Comparison of ENCODE assay signal across 8 cellular contexts in genomic region chr2:11778923-11779757, GRCh38. TPM values are rescaled to one million over a fixed set of nuclear protein-coding genes. Genes with fewer than 3 reads are reported as not detected.
DNase-seq lines count a peak whose midpoint lies in the region; ATAC-seq and TF ChIP-seq lines count a peak whose summit lies in the region.

No MANE protein-coding gene starts in this region.

- no peaks in the 10 kb centered on the region for H3K9me3 Mint-ChIP-seq in nephron

- intact Hi-C loops in esophagus squamous epithelium (cut with DNase I), result loop anchor here (2.0 kb wide), 1 partner anchor 86 kb away; no protein-coding TSS in a partner anchor

- H3K9me2 ChIP-seq in OCI-LY1 (ENCODE audit: low read depth, low read length), result no peaks in the 10 kb centered on the region

- no peak overlapping the region for H3K4me3 ChIP-seq in OCI-LY1 (ENCODE audit: low read depth, low read length, poor library complexity, severe bottlenecking)
- H3K4me3 ChIP-seq in esophagus squamous epithelium, result peak overlapping the region in 2 of 4 donors; percentile 2 to 21

- H3K4me2 ChIP-seq in OCI-LY1 (ENCODE audit: low read length), result peak overlapping the region; percentile 30; the same call in 1 of the 2 replicates

- no peaks in the 10 kb centered on the region for H4K20me1 ChIP-seq in OCI-LY1 (ENCODE audit: insufficient read depth, low read length)

- H3K36me3 ChIP-seq in OCI-LY1 (ENCODE audit: insufficient read depth, low read length) (peaks cover 82% of the 10 kb centered on the region), esophagus squamous epithelium (peaks cover 0 to 77% (median 0%) of the 10 kb centered on the region in 3 donors)

- H3K27ac ChIP-seq in OCI-LY1 (ENCODE audit: low read depth, low read length, poor library complexity, severe bottlenecking) (no peak overlapping the region), esophagus squamous epithelium (peak overlapping the region in 1 of 4 donors; percentile 5)

- no peak for TF ChIP-seq POLR2A in esophagus squamous epithelium (IDR thresholded peaks at IDR 0.05)

- peak overlapping the region; percentile 12; the same call in 1 of the 2 replicates for H3K9ac ChIP-seq in OCI-LY1 (ENCODE audit: low read length)

- H3K27ac Mint-ChIP-seq in nephron, result no peak overlapping the region

- DNase-seq in Caki2 (ENCODE audit: low read depth) (peak; percentile 58), esophagus squamous epithelium (lab: John Stamatoyannopoulos, UW) (peak; percentile 4)
- peak; percentile 89 for DNase-seq in activated T-cell treated with anti-CD3 and anti-CD28 coated beads, Interleukin-2, amount 50 U/mL, for 1 hour
- DNase-seq in stimulated activated naive CD8-positive, alpha-beta T cell treated with anti-CD3 and anti-CD28 coated beads, Interleukin-15, Interleukin-2, amounts not matched to agents 100 U/mL and 50 U/mL, for 24 hours, result peak; percentile 92

- in situ Hi-C loops in Caki2 (cut with HindIII; ENCODE audit: low pct_unique_long_range_greater_than_20kb, low sequenced_read_pairs), result loop anchor here (25.0 kb wide), 1 partner anchor 92 kb away; no protein-coding TSS in a partner anchor

- H3K9me3 ChIP-seq in OCI-LY1 (ENCODE audit: low read length) (no peaks in the 10 kb centered on the region), esophagus squamous epithelium (no peaks in the 10 kb centered on the region)

- H2AFZ ChIP-seq in OCI-LY1 (ENCODE audit: low read length), result no peak overlapping the region

- peak; percentile 92 for ATAC-seq in GM19463 (IDR thresholded peaks at IDR 0.05; ENCODE audit: unreplicated experiment)
- ATAC-seq in HG03571 (IDR thresholded peaks at IDR 0.05; ENCODE audit: unreplicated experiment), result peak; percentile 85
- ATAC-seq in stimulated activated naive CD8-positive, alpha-beta T cell treated with anti-CD3 and anti-CD28 coated beads, Interleukin-15, Interleukin-2, amounts not matched to agents 100 U/mL and 50 U/mL, for 24 hours, result peak; percentile 93

- H3F3A ChIP-seq in OCI-LY1 (ENCODE audit: insufficient read depth, low read length), result no peaks in the 10 kb centered on the region

- H3K27me3 Mint-ChIP-seq in nephron (ENCODE audit: low read depth), result no peaks in the 10 kb centered on the region

- H3K4me3 Mint-ChIP-seq in nephron, result no peak overlapping the region

- peaks cover 64% of the 10 kb centered on the region for H3K36me3 Mint-ChIP-seq in nephron (ENCODE audit: low read depth)

- H3K4me1 ChIP-seq in OCI-LY1 (ENCODE audit: insufficient read depth, low read length, severe bottlenecking), result peaks cover 19% of the 10 kb centered on the region
- peaks cover 0 to 21% (median 6%) of the 10 kb centered on the region in 3 donors for H3K4me1 ChIP-seq in esophagus squamous epithelium

- H3K4me1 Mint-ChIP-seq in nephron, result no peaks in the 10 kb centered on the region

- TF ChIP-seq CTCF in OCI-LY1 (IDR thresholded peaks at IDR 0.05; ENCODE audit: low read length) (peak; percentile 95), esophagus squamous epithelium (IDR thresholded peaks at IDR 0.05) (peak; percentile 92 to 98 (median 96)), nephron (IDR thresholded peaks at IDR 0.05; ENCODE audit: unreplicated experiment in 3 of 3) (peak; percentile 94 to 97 (median 97))

- H3K27me3 ChIP-seq in OCI-LY1 (ENCODE audit: insufficient read depth, low read length) (no peaks in the 10 kb centered on the region), esophagus squamous epithelium (no peaks in the 10 kb centered on the region)

- WGBS in esophagus squamous epithelium, 2 donors, result 23 to 26% methylated on average over 17 to 20 of the region's 23 CpGs

- no peaks in the 10 kb centered on the region for H3K79me2 ChIP-seq in OCI-LY1 (ENCODE audit: insufficient read depth, low read length)

RNA-seq across cellular contexts. Expression of gene LPIN1, which starts 32.7 kb away (rescaled TPM):
- 12.2 and 25.8 TPM in 2 replicates for total RNA-seq in Caki2 (2014; rRNA removed; shearing (Covaris generic); ENCODE audit: low replicate concordance)
- total RNA-seq in esophagus squamous epithelium, result 10 to 100 TPM; 16.9 to 80.9 (median 39.7) TPM

Comparison
In these comparisons a context has a peak if more than half of its experiments do, and no peak if none do; other contexts are left out.
1. DNase-seq: peak in every context shown above with its lines; median percentile 92 in stimulated activated naive CD8-positive, alpha-beta T cell treated with anti-CD3 and anti-CD28 coated beads, Interleukin-15, Interleukin-2, amounts not matched to agents 100 U/mL and 50 U/mL, for 24 hours; 89 in activated T-cell treated with anti-CD3 and anti-CD28 coated beads, Interleukin-2, amount 50 U/mL, for 1 hour; 58 in Caki2; 4 in esophagus squamous epithelium.